1 cellular context compared by ENCODE assay signal in genomic region chr4:187619319-187619718, GRCh38.
TF ChIP-seq lines count a peak whose summit lies in the region.

No MANE protein-coding gene starts in this region.

TF ChIP-seq in IMR-90, 13 proteins besides CTCF, POLR2A, EP300 and RAD21 (continued from another document):
- TF ChIP-seq USF2 (IDR thresholded peaks at IDR 0.05; ENCODE audit: low read depth, low read length) (no peak), CHD1 (IDR thresholded peaks at IDR 0.05; ENCODE audit: low read depth, low read length) (no peak), MAFK (IDR thresholded peaks at IDR 0.05; ENCODE audit: low read depth, low read length) (no peak)
